10 cellular contexts compared by ENCODE assay signal in the genomic region with DNA sequence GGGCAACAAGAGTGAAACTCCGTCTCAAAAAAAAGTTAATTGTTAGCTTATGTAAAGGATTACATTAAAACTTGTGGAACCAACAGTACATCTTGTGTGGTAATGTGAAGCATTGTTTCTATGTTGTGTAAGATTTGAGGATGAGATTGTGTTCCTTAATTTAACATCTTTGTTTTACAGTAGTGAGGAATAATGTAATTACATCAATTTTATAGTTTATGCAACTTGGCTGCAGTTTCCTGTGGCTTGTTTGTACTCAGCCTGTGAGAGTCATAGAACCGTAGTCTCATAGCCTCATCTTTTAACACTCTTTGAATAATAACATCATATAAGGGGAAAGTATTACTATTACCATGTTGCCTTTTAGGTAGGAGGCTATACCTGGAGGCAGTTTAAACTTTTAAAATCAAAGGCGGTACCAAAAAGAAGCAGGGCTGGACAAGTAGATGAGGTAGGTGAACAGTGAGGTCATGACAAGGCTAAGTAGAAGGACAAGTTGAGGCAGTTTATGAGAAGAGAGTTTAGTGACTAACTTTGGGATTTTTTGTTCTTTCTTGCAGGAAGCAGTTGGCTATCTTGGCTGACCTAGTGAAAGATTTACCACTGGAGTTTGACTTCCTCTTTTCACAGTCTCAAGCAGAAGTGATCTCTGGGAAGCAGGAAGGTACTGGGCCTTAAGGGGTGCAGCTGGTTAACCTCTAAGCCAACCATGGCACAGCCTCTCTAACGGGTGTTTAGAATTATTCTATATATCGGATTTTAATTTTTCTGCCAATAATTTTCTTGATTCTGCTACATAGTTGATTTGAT. TPM values are rescaled to one million over a fixed set of nuclear protein-coding genes. Genes with fewer than 3 reads are reported as not detected.
DNase-seq lines count a peak whose midpoint lies in the region; ATAC-seq and TF ChIP-seq lines count a peak whose summit lies in the region.
"Had no signal": no experiment of that assay in that cellular context is flagged by ENCODE, and none has a peak within 500 bp of the region (broad histone marks: within the 10 kb centered on the region; RNA-seq: fewer than 3 reads in every experiment).

No MANE protein-coding gene starts in this region.

- H3K9me3 ChIP-seq in Loucy (ENCODE audit: insufficient read depth, low read depth, low read length) (no peaks in the 10 kb centered on the region), SJCRH30 (replicated peaks) (no peaks in the 10 kb centered on the region)
- H3K9me3 ChIP-seq: tibial nerve had no signal

- no peaks in the 10 kb centered on the region for H3K27me3 ChIP-seq in Loucy (ENCODE audit: insufficient read depth, low read length, poor library complexity, severe bottlenecking)
- H3K27me3 ChIP-seq in brain microvascular endothelial cell (replicated peaks): no peaks in the 10 kb centered on the region
- no peaks in the 10 kb centered on the region for H3K27me3 ChIP-seq in SJCRH30
- H3K27me3 ChIP-seq: tibial nerve had no signal

- H3K4me3 Mint-ChIP-seq in nephron progenitor cell: no peak overlapping the region

- H3F3A ChIP-seq in Loucy (ENCODE audit: low read depth): no peaks in the 10 kb centered on the region

- DNase-seq in GM04503 (ENCODE audit: low read depth) (peak; percentile 43), fibroblast of peridontal ligament (ENCODE audit: extremely low read depth) (peak; percentile 63), brain microvascular endothelial cell (no peak), nephron progenitor cell (no peak), SJCRH30 (no peak), RKO (ENCODE audit: low spot score) (no peak)

- H3K27ac Mint-ChIP-seq in nephron progenitor cell: no peak overlapping the region

- H4K20me1 ChIP-seq in Loucy (ENCODE audit: insufficient read depth, low read length, poor library complexity, severe bottlenecking): no peaks in the 10 kb centered on the region

- no peaks in the 10 kb centered on the region for H3K9me2 ChIP-seq in Loucy (replicated peaks; ENCODE audit: low read depth, low read length)

- H3K36me3 ChIP-seq in Loucy (ENCODE audit: insufficient read depth, low read length) (0 out of 2 replicates have a peak, but pooled peaks cover 2% of the 10 kb centered on the region), brain microvascular endothelial cell (replicated peaks) (peaks cover 27% of the 10 kb centered on the region), SJCRH30 (peaks cover 16% of the 10 kb centered on the region)

- ATAC-seq in GM21717 (IDR thresholded peaks at IDR 0.05; ENCODE audit: unreplicated experiment): peak; percentile 93
- ATAC-seq: Panc1 had no signal

- no peak overlapping the region for H3K4me3 ChIP-seq in Loucy (ENCODE audit: low read length, poor library complexity, severe bottlenecking)
- no peak overlapping the region for H3K4me3 ChIP-seq in brain microvascular endothelial cell (ENCODE audit: low read depth, low read length)
- no peak overlapping the region for H3K4me3 ChIP-seq in SJCRH30
- H3K4me3 ChIP-seq: tibial nerve had no signal

- peak overlapping the region; percentile 33 for H3K4me2 ChIP-seq in Loucy (ENCODE audit: low read depth, low read length, poor library complexity, severe bottlenecking)

- H3K79me2 ChIP-seq in Loucy (ENCODE audit: insufficient read depth, low read length): no peaks in the 10 kb centered on the region

- in situ Hi-C loops in brain microvascular endothelial cell (cut with HindIII; ENCODE audit: low pct_ligation_motif_present, low sequenced_read_pairs): no loop called here

- peak overlapping the region; percentile 45 for H2AFZ ChIP-seq in Loucy (ENCODE audit: low read length)

- no peaks in the 10 kb centered on the region for H3K27me3 Mint-ChIP-seq in nephron progenitor cell (ENCODE audit: low read depth, poor library complexity)

- H3K36me3 Mint-ChIP-seq in nephron progenitor cell (ENCODE audit: low read depth): peaks cover 5% of the 10 kb centered on the region

- H3K9me3 Mint-ChIP-seq in nephron progenitor cell: no peaks in the 10 kb centered on the region

- peak overlapping the region; percentile 9 for H3K9ac ChIP-seq in Loucy (ENCODE audit: low read depth, low read length, poor library complexity, severe bottlenecking)

- peaks cover 14% of the 10 kb centered on the region for H3K4me1 ChIP-seq in Loucy (ENCODE audit: insufficient read depth, low read length, poor library complexity, severe bottlenecking)
- no peaks in the 10 kb centered on the region for H3K4me1 ChIP-seq in SJCRH30
- H3K4me1 ChIP-seq: tibial nerve had no signal

- no peak for TF ChIP-seq CTCF in Loucy (conservative IDR thresholded peaks at IDR 0.05; ENCODE audit: low read length)
- no peak for TF ChIP-seq CTCF in brain microvascular endothelial cell (IDR thresholded peaks at IDR 0.05; ENCODE audit: low read depth, low read length, missing control alignments)
- TF ChIP-seq CTCF in nephron progenitor cell (IDR thresholded peaks at IDR 0.05): no peak

- no peaks in the 10 kb centered on the region for H3K4me1 Mint-ChIP-seq in nephron progenitor cell

- H3K27ac ChIP-seq in brain microvascular endothelial cell (no peak overlapping the region), SJCRH30 (no peak overlapping the region)
- H3K27ac ChIP-seq: tibial nerve had no signal

RNA-seq across cellular contexts. Expression of a gene that starts 26.1 kb away (rescaled TPM):
- total RNA-seq in SJCRH30 (2014; rRNA removed; shearing (Covaris generic)): 17.5 and 19.7 TPM in 2 replicates

RNA-seq across cellular contexts. Expression of a gene that starts 46.5 kb away (rescaled TPM):
- total RNA-seq in SJCRH30 (2014; rRNA removed; shearing (Covaris generic)): 46.6 and 49.9 TPM in 2 replicates

RNA-seq across cellular contexts. Expression of a gene that starts 46.6 kb away (rescaled TPM):
- 15.5 and 18.3 TPM in 2 replicates for total RNA-seq in SJCRH30 (2014; rRNA removed; shearing (Covaris generic))

Comparison
In these comparisons a context has a peak if more than half of its experiments do, and no peak if none do; other contexts are left out.
1. DNase-seq: peak in GM04503 (single experiment) and fibroblast of peridontal ligament (single experiment); none in brain microvascular endothelial cell (single experiment), nephron progenitor cell (single experiment), SJCRH30 (0 of 2) and RKO (single experiment).